In the genomic region with DNA sequence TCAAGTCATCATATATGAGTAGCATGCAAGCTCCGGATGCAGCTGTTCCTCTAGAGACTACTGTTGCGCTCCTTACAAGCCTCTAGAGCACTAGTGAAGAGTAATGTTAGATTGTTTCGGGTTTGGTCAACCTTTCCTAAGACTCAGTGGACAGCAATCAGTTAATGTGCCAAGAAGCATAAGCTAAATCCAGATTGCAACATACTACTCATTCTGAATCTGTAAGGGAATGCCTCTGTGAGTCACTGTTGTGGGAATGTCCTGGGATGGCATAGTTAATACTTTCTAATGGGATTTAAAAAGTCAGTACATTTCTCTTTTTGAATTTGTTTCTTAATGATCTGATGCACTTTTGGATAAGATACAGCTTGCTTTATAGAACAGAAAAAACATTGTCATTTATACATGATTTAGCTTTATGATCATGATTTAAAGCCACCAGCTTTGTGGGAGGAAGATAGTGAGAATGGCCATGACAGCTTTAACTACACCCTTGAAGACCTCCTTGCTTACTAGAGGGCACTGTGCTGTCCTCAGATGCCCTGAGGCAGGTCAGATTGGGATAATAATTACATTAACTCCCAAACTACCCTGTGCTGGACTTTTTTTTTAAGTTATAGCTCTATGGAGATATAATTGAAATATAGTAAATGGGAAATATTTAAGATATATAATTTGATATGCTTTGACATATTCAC, we compare ENCODE assay signal across 1 cellular context.
TF ChIP-seq lines count a peak whose summit lies in the region.

No MANE protein-coding gene starts in this region.

TF ChIP-seq in SK-N-SH, 30 proteins besides CTCF, POLR2A, EP300 and RAD21 (continued from another document):
- TF ChIP-seq, protein P1, sequence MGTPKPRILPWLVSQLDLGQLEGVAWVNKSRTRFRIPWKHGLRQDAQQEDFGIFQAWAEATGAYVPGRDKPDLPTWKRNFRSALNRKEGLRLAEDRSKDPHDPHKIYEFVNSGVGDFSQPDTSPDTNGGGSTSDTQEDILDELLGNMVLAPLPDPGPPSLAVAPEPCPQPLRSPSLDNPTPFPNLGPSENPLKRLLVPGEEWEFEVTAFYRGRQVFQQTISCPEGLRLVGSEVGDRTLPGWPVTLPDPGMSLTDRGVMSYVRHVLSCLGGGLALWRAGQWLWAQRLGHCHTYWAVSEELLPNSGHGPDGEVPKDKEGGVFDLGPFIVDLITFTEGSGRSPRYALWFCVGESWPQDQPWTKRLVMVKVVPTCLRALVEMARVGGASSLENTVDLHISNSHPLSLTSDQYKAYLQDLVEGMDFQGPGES (IDR thresholded peaks at IDR 0.05; ENCODE audit: low read depth, low read length), result no peak
- TF ChIP-seq JUND (IDR thresholded peaks at IDR 0.05) (peak; percentile 93), TCF12 (IDR thresholded peaks at IDR 0.05) (peak; percentile 88), FOSL2 (IDR thresholded peaks at IDR 0.05; ENCODE audit: borderline replicate concordance, low read depth) (peak; percentile 96), CHD2 (IDR thresholded peaks at IDR 0.05; ENCODE audit: low read length, partially characterized antibody) (no peak), YY1 (IDR thresholded peaks at IDR 0.05; ENCODE audit: low read depth) (no peak), GATA2 (CRISPR knock-in tag; IDR thresholded peaks at IDR 0.05) (no peak), GABPA (IDR thresholded peaks at IDR 0.05; ENCODE audit: low read depth) (no peak), RXRA (IDR thresholded peaks at IDR 0.05; ENCODE audit: borderline replicate concordance, low read depth) (peak; percentile 53), MEF2A (IDR thresholded peaks at IDR 0.05; ENCODE audit: borderline replicate concordance, low read depth) (no peak), SIN3A (IDR thresholded peaks at IDR 0.05; ENCODE audit: borderline replicate concordance, low read depth, low read length) (0 out of 2 replicates have a peak, but pooled peaks have one; percentile 61), MXI1 (IDR thresholded peaks at IDR 0.05; ENCODE audit: low read depth, low read length) (no peak)
- TF ChIP-seq, protein P2, sequence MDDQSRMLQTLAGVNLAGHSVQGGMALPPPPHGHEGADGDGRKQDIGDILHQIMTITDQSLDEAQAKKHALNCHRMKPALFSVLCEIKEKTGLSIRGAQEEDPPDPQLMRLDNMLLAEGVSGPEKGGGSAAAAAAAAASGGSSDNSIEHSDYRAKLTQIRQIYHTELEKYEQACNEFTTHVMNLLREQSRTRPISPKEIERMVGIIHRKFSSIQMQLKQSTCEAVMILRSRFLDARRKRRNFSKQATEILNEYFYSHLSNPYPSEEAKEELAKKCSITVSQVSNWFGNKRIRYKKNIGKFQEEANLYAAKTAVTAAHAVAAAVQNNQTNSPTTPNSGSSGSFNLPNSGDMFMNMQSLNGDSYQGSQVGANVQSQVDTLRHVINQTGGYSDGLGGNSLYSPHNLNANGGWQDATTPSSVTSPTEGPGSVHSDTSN (IDR thresholded peaks at IDR 0.05), result peak; percentile 85
